33 cellular contexts compared by ENCODE assay signal in genomic region chr14:38847161-38847560, GRCh38.
"Had no signal": no experiment of that assay in that cellular context is flagged by ENCODE, and none has a peak within 500 bp of the region (broad histone marks: within the 10 kb centered on the region; RNA-seq: fewer than 3 reads in every experiment).

No MANE protein-coding gene starts in this region.

- H3K36me3 ChIP-seq: MG63, SJCRH30 had no signal

- H3K4me3 ChIP-seq: MG63, PC-9, SJCRH30, SK-N-MC had no signal

- DNase-seq: Kasumi-1, KG1, MG63, NCI-H1048, NCI-H1092 treated with DMSO at 0.1 percent for 48 hours, NCI-H1105 treated with DMSO at 0.1 percent for 48 hours, NCI-H1417, NCI-H1436, NCI-H146, NCI-H1694, NCI-H187, NCI-H1930, NCI-H2029 treated with DMSO at 0.1 percent for 48 hours, NCI-H2081 treated with DMSO at 0.1 percent for 48 hours, NCI-H2107, NCI-H2171, NCI-H226, NCI-H446 treated with DMSO at 0.1 percent for 48 hours, NCI-H510A, NCI-H524, NCI-H526, NCI-H69, NCI-H748 treated with DMSO at 0.1 percent for 48 hours, NCI-H82, PC-9, SHP77, SIG-M5, SJCRH30 had no signal

- H3K27ac ChIP-seq: PC-9, RWPE1, SJCRH30, SK-N-MC had no signal

- H3K27me3 ChIP-seq: MG63, SJCRH30 had no signal

- ATAC-seq: Panc1, Right ventricle myocardium inferior, SK-N-SH treated with all-trans-retinoic acid at 6 μM for 48 hours had no signal

- H3K9me3 ChIP-seq: MG63, SJCRH30 had no signal
